In the genomic region with DNA sequence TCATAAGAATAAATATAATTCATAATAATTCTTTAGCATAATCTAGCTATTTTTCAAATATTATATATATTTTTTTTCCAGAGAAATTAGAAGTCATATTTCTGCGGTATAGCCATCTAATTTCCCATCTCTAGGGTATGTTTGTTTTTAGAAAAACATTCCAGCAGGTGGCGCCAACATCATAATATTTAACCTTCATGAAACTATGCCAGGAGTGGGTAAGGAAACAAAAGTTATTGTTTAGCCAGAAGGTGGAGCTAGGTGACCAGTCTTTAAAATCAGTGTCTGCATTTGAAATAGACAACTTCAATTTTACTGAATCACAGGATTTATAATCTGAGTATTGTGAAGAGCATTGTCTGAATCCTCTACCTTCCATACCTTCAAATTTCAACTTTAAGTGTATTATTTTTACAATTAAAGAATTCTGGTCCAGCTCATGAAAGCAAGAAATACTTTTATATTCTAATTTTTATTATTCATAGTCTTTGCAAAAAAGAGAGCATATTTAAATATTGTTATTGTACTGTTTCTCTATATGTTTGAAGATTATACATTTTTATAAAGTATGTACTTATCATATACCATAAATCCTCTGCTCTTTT, we compare ENCODE assay signal across 8 cellular contexts. TPM values are rescaled to one million over a fixed set of nuclear protein-coding genes. Genes with fewer than 3 reads are reported as not detected.
A peak's percentile ranks its signal among the peaks of the same experiment; 100 is the strongest.
DNase-seq lines count a peak whose midpoint lies in the region; ATAC-seq and TF ChIP-seq lines count a peak whose summit lies in the region.

No MANE protein-coding gene starts in this region.

- TF ChIP-seq CTCF in WTC11 (IDR thresholded peaks at IDR 0.05) = peak; percentile 53

- CTCF ChIA-PET in CD8-positive, alpha-beta memory T cell (lab: Charles Lee) = interaction anchor here (1.0 to 1.8 kb wide), 2 partner anchors 15 to 46 kb away, joined by 3 to 7 read pairs; no protein-coding TSS in a partner anchor
- CTCF ChIA-PET in WTC11 (lab: Charles Lee) = interaction anchor here (0.5 to 1.9 kb wide), 25 partner anchors 9 to 691 kb away, joined by 3 to 20 read pairs (median 4); a partner anchor contains a TSS

- H3K27ac Mint-ChIP-seq in CD8-positive, alpha-beta memory T cell = no peak overlapping the region
- no peak overlapping the region for H3K27ac Mint-ChIP-seq in WTC11

- no peaks in the 10 kb centered on the region for H3K36me3 ChIP-seq in CD8-positive, alpha-beta memory T cell (ENCODE audit: insufficient read depth, low read length)

- no peaks in the 10 kb centered on the region for H3K4me1 Mint-ChIP-seq in CD8-positive, alpha-beta memory T cell
- H3K4me1 Mint-ChIP-seq in WTC11 = 0 out of 2 replicates have a peak, but pooled peaks cover 4% of the 10 kb centered on the region

- peak; percentile 99 for ATAC-seq in GM19351 (IDR thresholded peaks at IDR 0.05; ENCODE audit: unreplicated experiment)
- ATAC-seq in HG03378 (IDR thresholded peaks at IDR 0.05; ENCODE audit: unreplicated experiment) = peak; percentile 99
- peak; percentile 83 for ATAC-seq in WTC11
- peak; percentile 99 for ATAC-seq in left lobe of liver

- H3K4me1 ChIP-seq in CD8-positive, alpha-beta memory T cell (ENCODE audit: insufficient read depth, low read length) = no peaks in the 10 kb centered on the region

- no peaks in the 10 kb centered on the region for H3K27me3 Mint-ChIP-seq in CD8-positive, alpha-beta memory T cell
- no peaks in the 10 kb centered on the region; the same call in 1 of the 2 replicates for H3K27me3 Mint-ChIP-seq in WTC11 (ENCODE audit: low read depth)

- H3K27me3 ChIP-seq in CD8-positive, alpha-beta memory T cell (ENCODE audit: insufficient read depth, low read length, poor library complexity, severe bottlenecking) = no peaks in the 10 kb centered on the region

- no peak overlapping the region for H3K27ac ChIP-seq in CD8-positive, alpha-beta memory T cell (ENCODE audit: low read depth, low read length)

- POLR2A ChIA-PET in CD8-positive, alpha-beta memory T cell (lab: Charles Lee) = interaction anchor here (0.8 to 1.0 kb wide), 2 partner anchors 47 kb away, joined by 3 read pairs; a partner anchor contains a TSS
- POLR2A ChIA-PET in WTC11 (lab: Charles Lee) = no interaction called here

- DNase-seq in CD8-positive, alpha-beta memory T cell = peak; percentile 29 to 59 (median 44)
- DNase-seq in NCI-H226 (peak; percentile 56), WTC11 (ENCODE audit: low spot score) (peak; percentile 44), cerebellar cortex (ENCODE audit: low spot score) (peak; percentile 85), left lobe of liver (ENCODE audit: low spot score) (peak; percentile 52)
- DNase-seq in stimulated activated CD4-positive, alpha-beta T cell treated with anti-CD3 and anti-CD28 coated beads, TNF-alpha, amount 100 ng/mL, for 4 hours (ENCODE audit: low read depth in 3 of 3) = peak in 2 of 3 experiments; percentile 11 to 41

- no peak overlapping the region for H3K4me3 Mint-ChIP-seq in CD8-positive, alpha-beta memory T cell
- H3K4me3 Mint-ChIP-seq in WTC11 = no peak overlapping the region

- H3K4me3 ChIP-seq in CD8-positive, alpha-beta memory T cell (ENCODE audit: low read length) = no peak overlapping the region

- H3K9me3 ChIP-seq in CD8-positive, alpha-beta memory T cell (ENCODE audit: low read length) = no peaks in the 10 kb centered on the region

- no peaks in the 10 kb centered on the region for H3K9me3 Mint-ChIP-seq in CD8-positive, alpha-beta memory T cell
- no peaks in the 10 kb centered on the region for H3K9me3 Mint-ChIP-seq in WTC11

- H3K36me3 Mint-ChIP-seq in CD8-positive, alpha-beta memory T cell = no peaks in the 10 kb centered on the region
- H3K36me3 Mint-ChIP-seq in WTC11 = no peaks in the 10 kb centered on the region

TF ChIP-seq in WTC11, 78 proteins besides CTCF, POLR2A, EP300 and RAD21:
- TF ChIP-seq NFE2L1 (CRISPR knock-in tag; IDR thresholded peaks at IDR 0.05) (no peak), ZNF317 (CRISPR knock-in tag; IDR thresholded peaks at IDR 0.05; ENCODE audit: borderline replicate concordance, low read depth) (no peak), FOXP1 (CRISPR knock-in tag; IDR thresholded peaks at IDR 0.05; ENCODE audit: borderline replicate concordance) (no peak), TEAD1 (CRISPR knock-in tag; IDR thresholded peaks at IDR 0.05) (no peak), SP1 (CRISPR knock-in tag; conservative IDR thresholded peaks at IDR 0.05) (no peak), ZNF671 (CRISPR knock-in tag; IDR thresholded peaks at IDR 0.05) (no peak), EMX1 (CRISPR knock-in tag; IDR thresholded peaks at IDR 0.05) (no peak), RORB (CRISPR knock-in tag; IDR thresholded peaks at IDR 0.05) (no peak), NFATC4 (CRISPR knock-in tag; IDR thresholded peaks at IDR 0.05) (no peak), ESRRA (CRISPR knock-in tag; IDR thresholded peaks at IDR 0.05; ENCODE audit: borderline replicate concordance) (no peak), ZNF396 (CRISPR knock-in tag; IDR thresholded peaks at IDR 0.05; ENCODE audit: borderline replicate concordance) (no peak), PRRX2 (CRISPR knock-in tag; IDR thresholded peaks at IDR 0.05) (no peak)
- TF ChIP-seq, protein P1, sequence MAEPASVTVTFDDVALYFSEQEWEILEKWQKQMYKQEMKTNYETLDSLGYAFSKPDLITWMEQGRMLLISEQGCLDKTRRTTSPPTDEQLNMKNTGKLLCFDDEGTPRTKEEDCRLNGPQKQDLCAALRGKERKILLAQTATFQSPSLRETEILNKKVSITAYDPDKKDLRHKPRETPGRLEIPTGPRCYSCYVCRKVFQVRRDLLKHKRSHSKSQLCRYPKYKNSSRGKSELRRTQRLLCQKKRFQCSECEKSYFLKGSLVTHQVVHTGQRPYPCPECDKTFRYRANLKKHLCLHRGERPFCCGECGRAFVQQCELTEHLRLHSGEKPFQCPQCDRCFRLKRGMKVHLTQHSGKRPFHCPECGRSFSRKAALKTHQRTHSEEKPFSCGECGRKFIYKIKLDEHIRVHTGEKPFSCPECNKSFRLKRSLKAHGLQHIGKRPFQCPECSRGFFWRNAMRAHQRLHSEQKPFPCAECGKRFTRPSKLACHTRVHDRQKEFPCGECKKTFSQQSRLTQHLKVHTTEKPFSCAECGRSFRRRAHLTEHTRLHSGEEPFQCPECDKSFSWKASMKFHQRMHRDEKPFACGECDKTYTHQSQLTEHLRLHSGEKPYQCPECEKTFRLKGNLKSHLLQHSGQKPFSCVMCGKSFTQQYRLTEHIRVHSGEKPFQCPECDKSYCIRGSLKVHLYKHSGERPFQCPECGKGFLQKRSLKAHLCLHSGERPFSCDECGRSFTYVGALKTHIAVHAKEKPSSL (CRISPR knock-in tag; conservative IDR thresholded peaks at IDR 0.05) = no peak
TF ChIP-seq in WTC11: peak in this region for 0.

RNA-seq across cellular contexts. Expression of a gene that starts 15.7 kb away (rescaled TPM):
- total RNA-seq in CD8-positive, alpha-beta memory T cell = not detected
- not detected for polyA plus RNA-seq in CD8-positive, alpha-beta memory T cell
- total RNA-seq in WTC11 (2021) (not detected in 3 replicates), left lobe of liver (not detected)

RNA-seq across cellular contexts. Expression of a gene that starts 46.4 kb away (rescaled TPM):
- 10 to 100 TPM; 74.7 to 77.5 TPM for total RNA-seq in CD8-positive, alpha-beta memory T cell
- polyA plus RNA-seq in CD8-positive, alpha-beta memory T cell = 43.2 TPM
- total RNA-seq in WTC11 (2021) (8.1 to 10.9 TPM (median 9.1 TPM) in 3 replicates), left lobe of liver (7.5 TPM)

Comparison
In these comparisons a context has a peak if more than half of its experiments do, and no peak if none do; other contexts are left out.
1. DNase-seq: peak in every context shown above with its lines; median percentile 85 in cerebellar cortex; 56 in NCI-H226; 52 in left lobe of liver; 44 in CD8-positive, alpha-beta memory T cell; 44 in WTC11; 26 in stimulated activated CD4-positive, alpha-beta T cell treated with anti-CD3 and anti-CD28 coated beads, TNF-alpha, amount 100 ng/mL, for 4 hours.